8 cellular contexts compared by ENCODE assay signal in the genomic region with DNA sequence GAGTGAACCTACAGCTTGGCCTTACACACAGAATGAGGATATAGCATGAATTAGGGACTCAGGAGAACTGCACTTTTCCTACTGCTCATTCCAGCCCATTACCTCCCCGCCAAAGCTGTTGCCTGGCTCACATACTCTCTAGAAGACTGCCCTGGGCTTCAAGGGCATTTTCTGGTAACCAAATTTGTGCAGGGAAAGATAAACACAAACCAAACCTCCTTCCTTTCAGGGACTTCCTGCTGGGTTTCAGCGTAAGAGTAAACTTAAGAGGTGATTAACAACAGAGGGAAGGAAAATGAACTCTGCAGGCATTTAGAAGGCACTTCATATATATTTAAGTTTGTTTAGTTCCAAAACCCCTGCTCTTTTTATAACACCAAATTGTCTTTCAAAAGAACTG.
A peak's percentile ranks its signal among the peaks of the same experiment; 100 is the strongest.
DNase-seq lines count a peak whose midpoint lies in the region; ATAC-seq, FAIRE-seq and TF ChIP-seq lines count a peak whose summit lies in the region.

No MANE protein-coding gene starts in this region.

- TF ChIP-seq EP300 in esophagus muscularis mucosa (IDR thresholded peaks at IDR 0.05), result no peak

- H3K9ac ChIP-seq in SK-N-MC (ENCODE audit: insufficient read length) (no peak overlapping the region), endothelial cell of umbilical vein (replicated peaks; ENCODE audit: extremely low read depth, insufficient read depth, low read length) (no peak overlapping the region)

- H3K9me1 ChIP-seq in endothelial cell of umbilical vein (replicated peaks; ENCODE audit: control insufficient read depth, extremely low read depth, insufficient read depth, low read length), result no peaks in the 10 kb centered on the region

- no peaks in the 10 kb centered on the region for H3K27me3 ChIP-seq in endothelial cell of umbilical vein (ENCODE audit: control insufficient read depth in 2 of 2, insufficient read depth in 2 of 2, low read length in 2 of 2)
- no peaks in the 10 kb centered on the region for H3K27me3 ChIP-seq in esophagus muscularis mucosa

- POLR2A ChIA-PET in endothelial cell of umbilical vein (lab: Charles Lee), result no interaction called here

- 30% methylated on average over 2 of the region's 2 CpGs for WGBS in esophagus muscularis mucosa

- H3K79me2 ChIP-seq in endothelial cell of umbilical vein (ENCODE audit: control insufficient read depth, insufficient read depth, low read length), result no peaks in the 10 kb centered on the region

- FAIRE-seq in A204.1 (lab: Jason Lieb, UNC) (peak; percentile 25), GM12892 (lab: Jason Lieb, UNC) (peak; percentile 77), endothelial cell of umbilical vein (lab: Jason Lieb, UNC) (peak; percentile 15)

- ATAC-seq in GM21825 (IDR thresholded peaks at IDR 0.05; ENCODE audit: unreplicated experiment) (no peak), HG03354 (IDR thresholded peaks at IDR 0.05; ENCODE audit: poor library complexity, severe bottlenecking, unreplicated experiment) (no peak)

- TF ChIP-seq CTCF in endothelial cell of umbilical vein (IDR thresholded peaks at IDR 0.05; ENCODE audit: extremely low read depth in 1 of 2, insufficient read depth in 1 of 2, low read depth in 1 of 2, low read length in 2 of 2), result no peak
- TF ChIP-seq CTCF in esophagus muscularis mucosa (IDR thresholded peaks at IDR 0.05), result no peak

- DNase-seq in GM12892 (ENCODE audit: insufficient read length), result no peak
- no peak for DNase-seq in SK-N-MC (ENCODE audit: low read depth, low spot score)
- DNase-seq in endothelial cell of umbilical vein (ENCODE audit: low read depth, low spot score), result peak; percentile 55
- no peak for DNase-seq in Kasumi-1 (lab: John Stamatoyannopoulos, UW)
- DNase-seq in esophagus muscularis mucosa (ENCODE audit: extremely low spot score), result no peak

- BruUV-seq in endothelial cell of umbilical vein (replicated peaks; lab: Mats Ljungman, UMichigan), result no TSS peak

- H3K9me3 ChIP-seq in SK-N-MC (ENCODE audit: low read depth, low read length) (no peaks in the 10 kb centered on the region), endothelial cell of umbilical vein (replicated peaks; ENCODE audit: control insufficient read depth, insufficient read depth, low read length) (no peaks in the 10 kb centered on the region), esophagus muscularis mucosa (no peaks in the 10 kb centered on the region)

- TF ChIP-seq POLR2A in GM12892 (IDR thresholded peaks at IDR 0.05; ENCODE audit: low read depth, low read length) (no peak), endothelial cell of umbilical vein (IDR thresholded peaks at IDR 0.05; ENCODE audit: low read depth, low read length) (no peak), esophagus muscularis mucosa (IDR thresholded peaks at IDR 0.05; ENCODE audit: low read depth) (no peak)

- H2AFZ ChIP-seq in endothelial cell of umbilical vein (ENCODE audit: low read depth, low read length), result peak overlapping the region; percentile 93

- H4K20me1 ChIP-seq in endothelial cell of umbilical vein (replicated peaks; ENCODE audit: control insufficient read depth, extremely low read depth, insufficient read depth, low read length), result no peaks in the 10 kb centered on the region

- intact Hi-C loops in endothelial cell of umbilical vein (cut with micrococcal nuclease) (loop anchor here (5.0 to 10.0 kb wide), 2 partner anchors 247 to 284 kb away; a partner anchor contains a TSS), esophagus muscularis mucosa (cut with DNase I) (loop anchor here (5.0 kb wide), 1 partner anchor 102 kb away; no protein-coding TSS in a partner anchor)

- H3K4me3 ChIP-seq in SK-N-MC (peak overlapping the region; percentile 7), endothelial cell of umbilical vein (replicated peaks in 1 of 3; ENCODE audit: insufficient read depth in 1 of 3, low read depth in 1 of 3, low read length in 3 of 3) (peak overlapping the region in 1 of 3 experiments; percentile 21), esophagus muscularis mucosa (no peak overlapping the region)

- H3K4me2 ChIP-seq in endothelial cell of umbilical vein (ENCODE audit: insufficient read depth, low read length), result peak overlapping the region; percentile 74

- CTCF ChIA-PET in endothelial cell of umbilical vein (lab: Charles Lee), result interaction anchor here (0.8 to 2.2 kb wide), 4 partner anchors 12 to 114 kb away, joined by 3 to 11 read pairs (median 4); no protein-coding TSS in a partner anchor

- dilution Hi-C loops in endothelial cell of umbilical vein (cut with MboI; ENCODE audit: extremely low pct_ligation_motif_present, low sequenced_read_pairs), result no loop called here

- H3K27ac ChIP-seq in SK-N-MC (no peak overlapping the region; the same call in 1 of the 2 replicates), endothelial cell of umbilical vein (ENCODE audit: insufficient read depth, low read depth, low read length) (peak overlapping the region; percentile 40), esophagus muscularis mucosa (replicated peaks in 1 of 4) (no peak overlapping the region)

- H3K4me1 ChIP-seq in endothelial cell of umbilical vein (ENCODE audit: control insufficient read depth, extremely low read depth, insufficient read depth, low read length) (peaks cover 39% of the 10 kb centered on the region), esophagus muscularis mucosa (peaks cover 4 to 19% (median 8%) of the 10 kb centered on the region in 4 donors)

- H3K36me3 ChIP-seq in SK-N-MC (ENCODE audit: insufficient read depth, low read length) (peaks cover 12% of the 10 kb centered on the region; the same call in 1 of the 2 replicates), endothelial cell of umbilical vein (ENCODE audit: control insufficient read depth in 2 of 2, extremely low read depth in 1 of 2, insufficient read depth in 2 of 2, low read length in 2 of 2) (peaks cover 0 to 4% of the 10 kb centered on the region in 2 experiments), esophagus muscularis mucosa (peaks cover 11 to 30% (median 22%) of the 10 kb centered on the region in 4 donors)

TF ChIP-seq in endothelial cell of umbilical vein, 7 proteins besides CTCF, POLR2A, EP300 and RAD21:
- TF ChIP-seq MYC (IDR thresholded peaks at IDR 0.05; ENCODE audit: low read depth, low read length) (no peak), POLR2AphosphoS5 (IDR thresholded peaks at IDR 0.05; ENCODE audit: insufficient read depth, low read depth, low read length) (no peak), GATA2 (IDR thresholded peaks at IDR 0.05; ENCODE audit: insufficient read depth, insufficient read length, low read depth, low read length) (no peak), JUN (IDR thresholded peaks at IDR 0.05; ENCODE audit: borderline replicate concordance, insufficient read depth, insufficient read length, low read depth) (no peak), EZH2 (IDR thresholded peaks at IDR 0.05; ENCODE audit: borderline replicate concordance, low read depth, low read length, severe bottlenecking) (no peak), FOS (IDR thresholded peaks at IDR 0.05; ENCODE audit: borderline replicate concordance, insufficient read depth, low read length) (no peak)
- TF ChIP-seq, protein P1, sequence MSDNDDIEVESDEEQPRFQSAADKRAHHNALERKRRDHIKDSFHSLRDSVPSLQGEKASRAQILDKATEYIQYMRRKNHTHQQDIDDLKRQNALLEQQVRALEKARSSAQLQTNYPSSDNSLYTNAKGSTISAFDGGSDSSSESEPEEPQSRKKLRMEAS (IDR thresholded peaks at IDR 0.05; ENCODE audit: insufficient read depth, insufficient read length), result no peak
